28 cellular contexts compared by ENCODE assay signal in the genomic region with DNA sequence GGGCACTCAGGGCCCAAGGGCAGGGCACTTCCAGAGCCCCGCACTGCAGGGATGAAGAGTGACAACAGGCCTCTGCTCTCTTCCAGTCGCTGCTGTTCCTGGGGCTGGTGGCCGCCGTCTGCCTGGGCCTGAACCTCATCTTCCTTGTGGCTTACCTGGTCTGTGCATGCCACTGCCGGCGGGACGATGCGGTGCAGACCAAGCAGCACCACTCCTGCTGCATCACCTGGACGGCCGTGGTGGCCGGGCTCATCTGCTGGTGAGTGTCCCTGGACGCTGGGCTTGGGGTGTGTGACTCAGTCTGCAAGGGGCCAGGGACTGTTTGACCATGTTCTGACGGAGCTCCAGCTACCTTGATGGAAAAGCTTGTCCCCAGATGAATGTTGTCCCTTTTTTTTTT. TPM values are rescaled to one million over a fixed set of nuclear protein-coding genes. Genes with fewer than 3 reads are reported as not detected.
"Had no signal": no experiment of that assay in that cellular context is flagged by ENCODE, and none has a peak within 500 bp of the region (broad histone marks: within the 10 kb centered on the region; RNA-seq: fewer than 3 reads in every experiment).

No MANE protein-coding gene starts in this region.

- ATAC-seq: stimulated activated effector memory CD8-positive, alpha-beta T cell treated with anti-CD3 and anti-CD28 coated beads, Interleukin-12 subunit alpha, Interleukin-12 subunit beta, amount 100 ng/mL, for 72 hours; stimulated activated memory B cell treated with anti-CD40 and anti-IgM and Interleukin-4, amounts not matched to agents 10 μg/mL and 1 μg/mL and 100 μg/mL, for 72 hours; stimulated activated naive B cell treated with anti-CD40 and anti-IgM and Interleukin-4, amounts not matched to agents 10 μg/mL and 1 μg/mL and 100 μg/mL, for 72 hours; stimulated activated naive CD8-positive, alpha-beta T cell treated with anti-CD3 and anti-CD28 coated beads, Interleukin-15, amount 100 ng/mL, for 72 hours; stimulated activated naive CD8-positive, alpha-beta T cell treated with anti-CD3 and anti-CD28 coated beads, Interleukin-15, Interleukin-2, amounts not matched to agents 100 U/mL and 50 U/mL, for 24 hours; upper lobe of right lung had no signal

- H3K4me1 ChIP-seq: suprapubic skin, thyroid gland, tibial artery, transverse colon, upper lobe of left lung, upper lobe of right lung, uterus, vagina had no signal

- H3K36me3 ChIP-seq: thyroid gland, transverse colon, upper lobe of right lung, uterus, vagina had no signal

- H3K4me3 ChIP-seq: stomach, suprapubic skin, testis, thoracic aorta, thyroid gland, tibial artery, tibial nerve, transverse colon, upper lobe of left lung, upper lobe of right lung, uterus, vagina had no signal

- H3K27me3 ChIP-seq: stomach, suprapubic skin, testis, thyroid gland, tibial artery, tibial nerve, transverse colon, upper lobe of left lung, upper lobe of right lung, uterus, vagina had no signal

- DNase-seq: stimulated activated CD4-positive, alpha-beta T cell treated with anti-CD3 and anti-CD28 coated beads, Interleukin-2, amount 100 ng/mL, for 48 hours; stimulated activated CD4-positive, alpha-beta T cell treated with anti-CD3 and anti-CD28 coated beads, Interleukin-4, amount 100 ng/mL, for 1 hour; stimulated activated CD4-positive, alpha-beta T cell treated with anti-CD3 and anti-CD28 coated beads, Interleukin-4, amount 100 ng/mL, for 24 hours; stimulated activated CD4-positive, alpha-beta T cell treated with anti-CD3 and anti-CD28 coated beads, Interleukin-4, amount 100 ng/mL, for 4 hours; stimulated activated CD8-positive, alpha-beta memory T cell treated with anti-CD3 and anti-CD28 coated beads, Interleukin-4, amount 100 ng/mL, for 48 hours; stimulated activated naive B cell treated with anti-CD40 and anti-IgM and Interleukin-4, amounts not matched to agents 10 μg/mL and 1 μg/mL and 100 μg/mL, for 72 hours; stimulated activated naive CD4-positive, alpha-beta T cell; stimulated activated naive CD4-positive, alpha-beta T cell treated with Interleukin-2 at 50 U/mL for 16 hours; stimulated activated naive CD8-positive, alpha-beta T cell treated with anti-CD3 and anti-CD28 coated beads, Interleukin-15, amount 100 ng/mL, for 72 hours; stimulated activated naive CD8-positive, alpha-beta T cell treated with anti-CD3 and anti-CD28 coated beads, Interleukin-15, Interleukin-2, amounts not matched to agents 100 U/mL and 50 U/mL, for 24 hours; stomach; testis; thyroid gland; tibial artery; transverse colon; trophoblast cell; upper lobe of left lung; upper lobe of right lung; uterus had no signal

- H3K9me3 ChIP-seq: stomach, suprapubic skin, testis, thoracic aorta, thyroid gland, tibial artery, tibial nerve, transverse colon, upper lobe of left lung, upper lobe of right lung, uterus, vagina had no signal

- H3K27ac ChIP-seq: stomach, suprapubic skin, testis, thoracic aorta, thyroid gland, tibial artery, tibial nerve, transverse colon, upper lobe of left lung, upper lobe of right lung, uterus, vagina had no signal

RNA-seq across cellular contexts. Expression of a gene that starts 51.6 kb away (rescaled TPM):
- total RNA-seq: stomach, subcutaneous adipose tissue, suprapubic skin, thoracic aorta, transverse colon, upper lobe of right lung, ureter, urinary bladder, vagina had no signal
- polyA plus RNA-seq: stomach had no signal
